In the genomic region with DNA sequence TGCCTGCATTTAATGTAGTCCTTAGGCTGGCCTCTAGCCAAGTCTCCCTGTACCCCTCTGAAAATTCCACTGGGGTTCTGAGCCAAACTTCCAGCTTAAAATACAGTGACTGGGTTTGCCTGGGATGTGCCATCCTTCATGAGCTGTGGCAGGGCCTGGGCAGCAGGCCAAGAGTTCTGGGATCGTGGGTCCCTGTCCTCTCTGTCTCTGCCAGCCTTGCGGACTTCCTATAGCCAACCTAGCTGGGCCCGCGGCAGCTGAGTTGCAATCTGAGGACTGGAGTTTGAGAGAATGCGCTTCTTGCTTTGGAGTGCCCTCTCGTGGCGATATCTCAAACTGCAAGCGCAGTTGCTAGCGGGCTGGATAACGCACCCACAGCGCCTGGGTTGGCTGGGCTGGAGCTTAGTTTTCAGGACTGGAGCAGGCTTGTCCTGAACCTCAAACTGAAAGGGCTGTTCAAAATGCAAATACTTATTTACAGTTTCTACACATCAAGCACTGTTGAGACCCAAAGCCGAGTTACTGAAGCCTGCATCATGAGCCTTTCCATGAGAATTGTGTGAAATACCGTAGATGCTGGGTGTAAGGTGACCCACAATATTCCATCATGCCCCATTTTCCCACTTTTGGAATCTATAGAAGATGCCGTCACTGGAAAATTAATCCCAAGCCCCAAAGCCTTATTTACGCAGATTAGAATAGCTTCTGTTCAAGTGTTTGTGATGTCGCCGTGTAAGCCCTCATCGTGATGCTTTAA, we compare ENCODE assay signal across 1 cellular context.
TF ChIP-seq lines count a peak whose summit lies in the region.

No MANE protein-coding gene starts in this region.

TF ChIP-seq in liver, 16 proteins besides CTCF, POLR2A, EP300 and RAD21 (continued from another document):
- TF ChIP-seq EGR1 (IDR thresholded peaks at IDR 0.05; ENCODE audit: low read depth in 2 of 2) (no peak), JUND (IDR thresholded peaks at IDR 0.05) (no peak), FOXA2 (IDR thresholded peaks at IDR 0.05) (no peak), YY1 (IDR thresholded peaks at IDR 0.05) (no peak)
- TF ChIP-seq, protein P1, sequence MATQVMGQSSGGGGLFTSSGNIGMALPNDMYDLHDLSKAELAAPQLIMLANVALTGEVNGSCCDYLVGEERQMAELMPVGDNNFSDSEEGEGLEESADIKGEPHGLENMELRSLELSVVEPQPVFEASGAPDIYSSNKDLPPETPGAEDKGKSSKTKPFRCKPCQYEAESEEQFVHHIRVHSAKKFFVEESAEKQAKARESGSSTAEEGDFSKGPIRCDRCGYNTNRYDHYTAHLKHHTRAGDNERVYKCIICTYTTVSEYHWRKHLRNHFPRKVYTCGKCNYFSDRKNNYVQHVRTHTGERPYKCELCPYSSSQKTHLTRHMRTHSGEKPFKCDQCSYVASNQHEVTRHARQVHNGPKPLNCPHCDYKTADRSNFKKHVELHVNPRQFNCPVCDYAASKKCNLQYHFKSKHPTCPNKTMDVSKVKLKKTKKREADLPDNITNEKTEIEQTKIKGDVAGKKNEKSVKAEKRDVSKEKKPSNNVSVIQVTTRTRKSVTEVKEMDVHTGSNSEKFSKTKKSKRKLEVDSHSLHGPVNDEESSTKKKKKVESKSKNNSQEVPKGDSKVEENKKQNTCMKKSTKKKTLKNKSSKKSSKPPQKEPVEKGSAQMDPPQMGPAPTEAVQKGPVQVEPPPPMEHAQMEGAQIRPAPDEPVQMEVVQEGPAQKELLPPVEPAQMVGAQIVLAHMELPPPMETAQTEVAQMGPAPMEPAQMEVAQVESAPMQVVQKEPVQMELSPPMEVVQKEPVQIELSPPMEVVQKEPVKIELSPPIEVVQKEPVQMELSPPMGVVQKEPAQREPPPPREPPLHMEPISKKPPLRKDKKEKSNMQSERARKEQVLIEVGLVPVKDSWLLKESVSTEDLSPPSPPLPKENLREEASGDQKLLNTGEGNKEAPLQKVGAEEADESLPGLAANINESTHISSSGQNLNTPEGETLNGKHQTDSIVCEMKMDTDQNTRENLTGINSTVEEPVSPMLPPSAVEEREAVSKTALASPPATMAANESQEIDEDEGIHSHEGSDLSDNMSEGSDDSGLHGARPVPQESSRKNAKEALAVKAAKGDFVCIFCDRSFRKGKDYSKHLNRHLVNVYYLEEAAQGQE (IDR thresholded peaks at IDR 0.05), result no peak
